In the genomic region with DNA sequence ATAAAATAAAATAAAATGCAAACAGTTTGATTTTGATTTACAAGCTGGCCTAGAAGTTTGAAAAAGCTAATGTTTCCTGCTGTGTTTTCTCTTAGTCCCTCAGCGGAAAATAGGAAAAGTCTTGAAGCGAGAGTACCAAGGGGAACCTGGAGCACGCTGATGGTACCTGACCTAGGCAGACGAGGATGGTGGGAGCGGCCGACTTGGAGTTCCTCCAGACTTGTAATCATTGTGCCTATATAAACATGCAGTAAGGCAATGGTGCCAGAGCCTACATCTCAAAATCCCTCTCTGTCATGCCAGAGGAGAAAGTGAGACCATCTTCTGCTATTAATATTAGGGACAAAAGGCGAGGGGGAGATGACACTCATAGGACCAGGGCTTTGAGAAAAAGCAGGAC, we compare ENCODE assay signal across 23 cellular contexts.
A peak's percentile ranks its signal among the peaks of the same experiment; 100 is the strongest.
DNase-seq lines count a peak whose midpoint lies in the region; ATAC-seq, FAIRE-seq and TF ChIP-seq lines count a peak whose summit lies in the region.
"Had no signal": no experiment of that assay in that cellular context is flagged by ENCODE, and none has a peak within 500 bp of the region (broad histone marks: within the 10 kb centered on the region; RNA-seq: fewer than 3 reads in every experiment).

No MANE protein-coding gene starts in this region.

- no peak overlapping the region for H3K4ac ChIP-seq in H1 (replicated peaks; ENCODE audit: insufficient read length, low read depth, low read length)
- no peak overlapping the region for H3K4ac ChIP-seq in H9 (ENCODE audit: low read depth, low read length)

- no peaks in the 10 kb centered on the region for H3K27me3 Mint-ChIP-seq in H9 (ENCODE audit: low read depth)

- no peaks in the 10 kb centered on the region for H3K9me3 Mint-ChIP-seq in H9

- H3K4me3 ChIP-seq in HUES6 (ENCODE audit: low read depth, low read length): no peak overlapping the region
- no peak overlapping the region for H3K4me3 ChIP-seq in H1 (ENCODE audit: extremely low read depth in 1 of 4, insufficient read depth in 2 of 4, low read depth in 3 of 4, low read length in 4 of 4)
- H3K4me3 ChIP-seq in mucosa of descending colon: no peak overlapping the region
- H3K4me3 ChIP-seq: A549; BLaER1 treated with 17β-estradiol and CSF1 and Interleukin-3, amounts not matched to agents 10 nM and 100 nM had no signal

- H4K8ac ChIP-seq in H1 (ENCODE audit: extremely low read depth, insufficient read depth, low read length) (no peak overlapping the region), H9 (replicated peaks; ENCODE audit: insufficient read length, low read depth, low read length) (no peak overlapping the region)

- peaks cover 2% of the 10 kb centered on the region; the same call in 1 of the 2 replicates for H3K23me2 ChIP-seq in H1 (ENCODE audit: low read depth, low read length)
- H3K23me2 ChIP-seq in H9 (ENCODE audit: insufficient read length, low read depth, low read length, poor library complexity, severe bottlenecking): no peaks in the 10 kb centered on the region

- FAIRE-seq in H1 (lab: Jason Lieb, UNC): no peak
- FAIRE-seq: A549, GM12891, GM18507 had no signal

- H3K14ac ChIP-seq in H1 (ENCODE audit: insufficient read length): no peak overlapping the region
- no peak overlapping the region for H3K14ac ChIP-seq in H9 (ENCODE audit: insufficient read depth, low read length)

- no peaks in the 10 kb centered on the region for H3K9me3 ChIP-seq in HUES6 (ENCODE audit: control insufficient read depth, insufficient read depth, low read depth, low read length)
- H3K9me3 ChIP-seq in H1 (ENCODE audit: insufficient read depth in 2 of 2, low read depth in 1 of 2, low read length in 1 of 2): no peaks in the 10 kb centered on the region
- no peaks in the 10 kb centered on the region for H3K9me3 ChIP-seq in mucosa of descending colon
- no peaks in the 10 kb centered on the region for H3K9me3 ChIP-seq in H9 (ENCODE audit: control insufficient read depth, low read depth, low read length)
- H3K9me3 ChIP-seq: A549; BE2C; BLaER1 treated with 17β-estradiol and CSF1 and Interleukin-3, amounts not matched to agents 10 nM and 100 nM had no signal

- WGBS in H1 (ENCODE audit: extremely low coverage in 1 of 2, insufficient coverage in 1 of 2, insufficient read length in 1 of 2, insufficient replicate concordance in 2 of 2, low coverage in 1 of 2, low lambda C conversion rate in 2 of 2, missing lambda C conversion rate in 1 of 2), 2 experiments: 81% methylated on average over 7 of the region's 7 CpGs; no CpG with 5 or more reads in 1 of the 2 experiments
- WGBS in H9 (ENCODE audit: extremely low coverage, insufficient read length, low lambda C conversion rate): no CpG with 5 or more reads among the region's 7 CpGs

- no peak for TF ChIP-seq RAD21 in H1 (IDR thresholded peaks at IDR 0.05 in 1 of 2, conservative IDR thresholded peaks at IDR 0.05 in 1 of 2; ENCODE audit: low read depth in 2 of 2, low read length in 2 of 2)

- H3K79me2 ChIP-seq in H1 (ENCODE audit: control insufficient read depth in 1 of 2, insufficient read depth in 2 of 2, low read length in 2 of 2) (no peaks in the 10 kb centered on the region), H9 (ENCODE audit: insufficient read depth, low read length) (no peaks in the 10 kb centered on the region)

- H3K79me1 ChIP-seq in H1 (ENCODE audit: low read depth, low read length) (no peaks in the 10 kb centered on the region), H9 (ENCODE audit: insufficient read depth, low read depth, low read length, poor library complexity, severe bottlenecking) (no peaks in the 10 kb centered on the region)

- H2BK20ac ChIP-seq in H1 (ENCODE audit: low read length): peak overlapping the region; percentile 29; the same call in 1 of the 2 replicates
- no peak overlapping the region for H2BK20ac ChIP-seq in H9 (ENCODE audit: low read depth, low read length, poor library complexity, severe bottlenecking)

- no peaks in the 10 kb centered on the region; a peak in 1 of 7 replicates for H3K36me3 Mint-ChIP-seq in H9 (ENCODE audit: insufficient read depth in 1 of 3, low read depth in 3 of 3)
- H3K36me3 Mint-ChIP-seq: CD14-positive monocyte; CD4-positive, alpha-beta memory T cell had no signal

- H2BK15ac ChIP-seq in H1 (ENCODE audit: low read length) (no peak overlapping the region), H9 (ENCODE audit: low read depth, low read length) (no peak overlapping the region)

- no peak for TF ChIP-seq POLR2A in H1 (IDR thresholded peaks at IDR 0.05; ENCODE audit: control extremely low read depth in 1 of 2, low read depth in 2 of 2, low read length in 2 of 2)

- H3K4me2 ChIP-seq in H1 (ENCODE audit: insufficient read depth in 1 of 2, low read depth in 2 of 2, low read length in 2 of 2): peak overlapping the region in 1 of 2 experiments; percentile 65; a peak in 1 of 4 replicates
- no peak overlapping the region for H3K4me2 ChIP-seq in H9 (ENCODE audit: insufficient read depth, insufficient read length, low read length)
- H3K4me2 ChIP-seq: A549; BLaER1 treated with 17β-estradiol and CSF1 and Interleukin-3, amounts not matched to agents 10 nM and 100 nM had no signal

- peaks cover 21 to 32% of the 10 kb centered on the region in 2 experiments for H3K4me1 Mint-ChIP-seq in H9
- H3K4me1 Mint-ChIP-seq: CD14-positive monocyte; CD4-positive, alpha-beta memory T cell had no signal

- no peak overlapping the region for H3K56ac ChIP-seq in H1 (replicated peaks; ENCODE audit: insufficient read length, low read depth, low read length)
- H3K56ac ChIP-seq in H9 (ENCODE audit: insufficient read length, low read depth, low read length): no peak overlapping the region

- H2AK5ac ChIP-seq in H1 (ENCODE audit: low read depth, low read length) (peak overlapping the region; percentile 43; the same call in 1 of the 2 replicates), H9 (ENCODE audit: insufficient read length, low read length) (no peak overlapping the region)

- H2BK120ac ChIP-seq in H1 (replicated peaks; ENCODE audit: low read depth, low read length): no peak overlapping the region
- no peak overlapping the region for H2BK120ac ChIP-seq in H9 (ENCODE audit: low read depth, low read length, poor library complexity, severe bottlenecking)

- H3K9ac ChIP-seq in HUES6 (ENCODE audit: low read length) (peak overlapping the region; percentile 40), H1 (replicated peaks in 1 of 4; ENCODE audit: extremely low read depth in 1 of 4, low read depth in 3 of 4, low read length in 3 of 4) (no peak overlapping the region), H9 (ENCODE audit: extremely low read depth, insufficient read length, low read length) (no peak overlapping the region)
- H3K9ac ChIP-seq: BLaER1 treated with 17β-estradiol and CSF1 and Interleukin-3, amounts not matched to agents 10 nM and 100 nM had no signal

- POLR2A ChIA-PET in H1 (lab: Charles Lee; ENCODE audit: partially characterized antibody): interaction anchor here (1.2 kb wide), 1 partner anchor 8 kb away, joined by 5 read pairs; no protein-coding TSS in a partner anchor

- ATAC-seq in mucosa of descending colon (peak; percentile 56), HG03196 (IDR thresholded peaks at IDR 0.05; ENCODE audit: unreplicated experiment) (no peak)
- ATAC-seq: A549, HCT116 had no signal

- H3K27ac Mint-ChIP-seq in H9: no peak overlapping the region
- H3K27ac Mint-ChIP-seq: CD14-positive monocyte; CD4-positive, alpha-beta memory T cell had no signal

- DNase-seq in H1 (ENCODE audit: low read depth in 1 of 2, low spot score in 2 of 2) (no peak), mucosa of descending colon (peak in 1 of 3 donors; percentile 54), CD1c-positive myeloid dendritic cell (ENCODE audit: extremely low spot score) (no peak), H9 (no peak)
- DNase-seq: 8988T; ACHN; AML-193; BE2C; Calu3; CD4-positive, alpha-beta memory T cell; COR-L47; DMS53; DMS79 treated with DMSO at 0.1 percent for 48 hours; GF-D8; GOT3 had no signal

- H3K27ac ChIP-seq in HUES6 (ENCODE audit: low read depth, low read length) (no peak overlapping the region), H1 (ENCODE audit: low read depth, low read length) (no peak overlapping the region), H9 (ENCODE audit: insufficient read length, low read depth, low read length) (no peak overlapping the region)
- H3K27ac ChIP-seq: A549; BLaER1 treated with 17β-estradiol and CSF1 and Interleukin-3, amounts not matched to agents 10 nM and 100 nM had no signal

- H3K4me1 ChIP-seq in HUES6 (ENCODE audit: control insufficient read depth, insufficient read depth, low read length) (peaks cover 21% of the 10 kb centered on the region), H1 (replicated peaks in 1 of 4; ENCODE audit: control insufficient read depth in 3 of 4, insufficient read depth in 4 of 4, low read length in 3 of 4) (peaks cover 4 to 17% (median 14%) of the 10 kb centered on the region in 4 experiments), mucosa of descending colon (ENCODE audit: low read depth) (no peaks in the 10 kb centered on the region), H9 (ENCODE audit: insufficient read depth, low read length) (peaks cover 3% of the 10 kb centered on the region; the same call in 1 of the 2 replicates)
- H3K4me1 ChIP-seq: A549, BE2C had no signal

- H2AFZ ChIP-seq in H1 (ENCODE audit: low read length) (no peak overlapping the region), H9 (ENCODE audit: low read length) (no peak overlapping the region)

- H2BK12ac ChIP-seq in H1 (ENCODE audit: low read depth, low read length) (peak overlapping the region; percentile 78; the same call in 1 of the 2 replicates), H9 (ENCODE audit: insufficient read length, low read depth, low read length) (no peak overlapping the region)

- CTCF ChIA-PET in H1 (lab: Charles Lee; ENCODE audit: partially characterized antibody): interaction anchor here (0.8 kb wide), 1 partner anchor 383 kb away, joined by 5 read pairs; no protein-coding TSS in a partner anchor

- H3K36me3 ChIP-seq in HUES6 (ENCODE audit: control insufficient read depth, insufficient read depth, low read length) (no peaks in the 10 kb centered on the region), H1 (ENCODE audit: control insufficient read depth in 2 of 4, insufficient read depth in 4 of 4, low read length in 3 of 4) (no peaks in the 10 kb centered on the region), mucosa of descending colon (ENCODE audit: low read depth) (no peaks in the 10 kb centered on the region)
- H3K36me3 ChIP-seq: BE2C; BLaER1 treated with 17β-estradiol and CSF1 and Interleukin-3, amounts not matched to agents 10 nM and 100 nM had no signal

- H3K4me3 Mint-ChIP-seq in H9: no peak overlapping the region
- H3K4me3 Mint-ChIP-seq: CD14-positive monocyte; CD4-positive, alpha-beta memory T cell had no signal

- H4K5ac ChIP-seq in H1 (ENCODE audit: insufficient read length, low read depth, low read length) (no peak overlapping the region), H9 (ENCODE audit: insufficient read length, low read depth, low read length) (no peak overlapping the region)

- H4K91ac ChIP-seq in H1 (replicated peaks; ENCODE audit: insufficient read length, low read length) (no peak overlapping the region), H9 (ENCODE audit: insufficient read length, low read depth, low read length) (no peak overlapping the region)

- intact Hi-C loops in mucosa of descending colon (cut with DNase I, micrococcal nuclease): no loop called here

- H3K18ac ChIP-seq in H1 (ENCODE audit: extremely low read depth, low read length) (no peak overlapping the region; the same call in 1 of the 2 replicates), H9 (ENCODE audit: insufficient read length, low read depth, low read length) (no peak overlapping the region)

- peak overlapping the region; percentile 57; the same call in 1 of the 2 replicates for H2BK5ac ChIP-seq in H1 (ENCODE audit: low read depth, low read length)
- no peak overlapping the region for H2BK5ac ChIP-seq in H9 (ENCODE audit: insufficient read length, low read length)

- H3T11ph ChIP-seq in H9 (ENCODE audit: low read length): no peak overlapping the region

- H3K27me3 ChIP-seq in HUES6 (ENCODE audit: control insufficient read depth, insufficient read depth, low read length): peaks cover 6% of the 10 kb centered on the region; the same call in 1 of the 2 replicates
- H3K27me3 ChIP-seq in H1 (replicated peaks in 1 of 4; ENCODE audit: control insufficient read depth in 3 of 4, extremely low read depth in 1 of 4, insufficient read depth in 3 of 4, low read length in 3 of 4): no peaks in the 10 kb centered on the region
- H3K27me3 ChIP-seq in H9 (ENCODE audit: insufficient read depth, low read length): no peaks in the 10 kb centered on the region
- H3K27me3 ChIP-seq: BE2C; BLaER1 treated with 17β-estradiol and CSF1 and Interleukin-3, amounts not matched to agents 10 nM and 100 nM had no signal

- H3K23ac ChIP-seq in H1 (ENCODE audit: insufficient read length) (no peak overlapping the region), H9 (ENCODE audit: insufficient read length, low read depth, low read length) (no peak overlapping the region)

- TF ChIP-seq EP300 in H1 (IDR thresholded peaks at IDR 0.05; ENCODE audit: borderline replicate concordance in 1 of 2, low read depth in 2 of 2, low read length in 2 of 2): no peak

- TF ChIP-seq CTCF in H1 (IDR thresholded peaks at IDR 0.05; ENCODE audit: control extremely low read depth in 1 of 3, insufficient read depth in 1 of 3, low read depth in 1 of 3, low read length in 3 of 3): no peak
- TF ChIP-seq CTCF in mucosa of descending colon (IDR thresholded peaks at IDR 0.05): no peak
- no peak for TF ChIP-seq CTCF in H9 (conservative IDR thresholded peaks at IDR 0.05)

- H4K20me1 ChIP-seq in H1 (replicated peaks in 1 of 2; ENCODE audit: control insufficient read depth in 1 of 2, insufficient read depth in 2 of 2, low read length in 2 of 2) (no peaks in the 10 kb centered on the region), H9 (ENCODE audit: control insufficient read depth, insufficient read depth, insufficient read length) (no peaks in the 10 kb centered on the region)
- H4K20me1 ChIP-seq: BLaER1 treated with 17β-estradiol and CSF1 and Interleukin-3, amounts not matched to agents 10 nM and 100 nM had no signal
